ENCODE assay signal across 9 cellular contexts in the genomic region with DNA sequence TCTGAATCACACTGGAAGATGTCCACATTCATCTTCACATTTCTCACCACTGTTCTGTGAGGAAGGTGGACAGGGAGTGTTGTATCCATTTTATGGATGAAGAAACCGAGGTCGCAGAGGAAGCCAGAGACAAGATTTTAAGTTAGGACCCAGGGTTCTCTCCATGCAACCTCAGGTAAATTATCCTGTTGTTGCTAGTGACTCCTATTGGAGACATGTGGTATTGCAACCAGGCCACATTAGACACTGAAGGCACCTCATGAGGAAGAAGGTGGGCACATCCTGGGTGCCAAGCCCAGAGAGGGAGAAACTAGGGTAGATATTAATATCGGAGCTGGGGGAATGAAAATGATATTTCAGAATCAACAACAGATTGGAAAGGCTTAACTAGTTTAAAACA. TPM values are rescaled to one million over a fixed set of nuclear protein-coding genes. Genes with fewer than 3 reads are reported as not detected.
DNase-seq lines count a peak whose midpoint lies in the region; ATAC-seq and TF ChIP-seq lines count a peak whose summit lies in the region.
"Had no signal": no experiment of that assay in that cellular context is flagged by ENCODE, and none has a peak within 500 bp of the region (broad histone marks: within the 10 kb centered on the region; RNA-seq: fewer than 3 reads in every experiment).

No MANE protein-coding gene starts in this region.

- H3K27me3 ChIP-seq in lower lobe of right lung (ENCODE audit: low read depth) = peaks cover 32% of the 10 kb centered on the region
- H3K27me3 ChIP-seq in effector memory CD4-positive, alpha-beta T cell (replicated peaks; ENCODE audit: control insufficient read depth, insufficient read depth, low read length, poor library complexity, severe bottlenecking) = peaks cover 11% of the 10 kb centered on the region

- no peak for ATAC-seq in lower lobe of right lung
- no peak for ATAC-seq in mucosa of descending colon
- no peak for ATAC-seq in HG02759 (IDR thresholded peaks at IDR 0.05; ENCODE audit: unreplicated experiment)
- ATAC-seq in sciatic nerve = no peak

- peaks cover 4% of the 10 kb centered on the region for H3K4me1 ChIP-seq in lower lobe of right lung
- peaks cover 4% of the 10 kb centered on the region for H3K4me1 ChIP-seq in mucosa of descending colon (ENCODE audit: low read depth)
- H3K4me1 ChIP-seq in effector memory CD4-positive, alpha-beta T cell (ENCODE audit: control insufficient read depth, insufficient read depth, low read length, poor library complexity, severe bottlenecking) = no peaks in the 10 kb centered on the region

- no peak overlapping the region for H3K27ac ChIP-seq in lower lobe of right lung
- H3K27ac ChIP-seq in effector memory CD4-positive, alpha-beta T cell (ENCODE audit: insufficient read depth, low read length, poor library complexity, severe bottlenecking) = no peak overlapping the region

- in situ Hi-C loops in GM13976 (cut with MboI; ENCODE audit: low sequenced_read_pairs, unreplicated experiment) = no loop called here

- no peak for DNase-seq in AG10803 (ENCODE audit: low read depth)
- no peak for DNase-seq in GM13976 (ENCODE audit: low spot score)
- DNase-seq in lower lobe of right lung = peak; percentile 4
- DNase-seq in mucosa of descending colon = no peak
- DNase-seq in sciatic nerve (ENCODE audit: low spot score) = no peak
- DNase-seq in effector memory CD4-positive, alpha-beta T cell = no peak
- DNase-seq: NCI-H2081 treated with DMSO at 0.1 percent for 48 hours had no signal

- H3K36me3 ChIP-seq in lower lobe of right lung (no peaks in the 10 kb centered on the region), mucosa of descending colon (ENCODE audit: low read depth) (no peaks in the 10 kb centered on the region)
- H3K36me3 ChIP-seq in effector memory CD4-positive, alpha-beta T cell (ENCODE audit: control insufficient read depth, insufficient read depth, low read length) = no peaks in the 10 kb centered on the region

- no peak overlapping the region for H3K4me3 ChIP-seq in AG10803 (ENCODE audit: low read length)
- H3K4me3 ChIP-seq in WI38 (ENCODE audit: low read depth, low read length) = no peak overlapping the region
- no peak overlapping the region for H3K4me3 ChIP-seq in lower lobe of right lung
- no peak overlapping the region for H3K4me3 ChIP-seq in mucosa of descending colon
- no peak overlapping the region for H3K4me3 ChIP-seq in effector memory CD4-positive, alpha-beta T cell (ENCODE audit: insufficient read depth, low read depth, low read length, poor library complexity, severe bottlenecking)

- peak; percentile 52 for TF ChIP-seq CTCF in AG10803 (conservative IDR thresholded peaks at IDR 0.05; ENCODE audit: low read length)
- TF ChIP-seq CTCF in GM13976 (IDR thresholded peaks at IDR 0.05; ENCODE audit: borderline replicate concordance, control extremely low read depth, extremely low read depth, insufficient read depth, missing control alignments) = peak; percentile 13
- peak; percentile 78 for TF ChIP-seq CTCF in WI38 (IDR thresholded peaks at IDR 0.05; ENCODE audit: low read depth, low read length)
- TF ChIP-seq CTCF in lower lobe of right lung (IDR thresholded peaks at IDR 0.05) = peak; percentile 42
- no peak for TF ChIP-seq CTCF in mucosa of descending colon (IDR thresholded peaks at IDR 0.05)

- intact Hi-C loops in lower lobe of right lung (cut with DNase I) = no loop called here
- intact Hi-C loops in mucosa of descending colon (cut with DNase I, micrococcal nuclease) = no loop called here
- intact Hi-C loops in sciatic nerve (cut with DNase I) = no loop called here

- peaks cover 14% of the 10 kb centered on the region for H3K9me3 ChIP-seq in lower lobe of right lung
- peaks cover 9% of the 10 kb centered on the region for H3K9me3 ChIP-seq in mucosa of descending colon
- no peaks in the 10 kb centered on the region for H3K9me3 ChIP-seq in effector memory CD4-positive, alpha-beta T cell (ENCODE audit: control insufficient read depth, low read length)

RNA-seq across cellular contexts. Expression of gene WNT9B, which starts 8.5 kb away (rescaled TPM):
- total RNA-seq in lower lobe of right lung (0.80 TPM), mucosa of descending colon (under 1 TPM in 1 of 3 donors, not detected in 2; 0.22 TPM), sciatic nerve (not detected)

RNA-seq across cellular contexts. Expression of gene WNT3, which starts 24.3 kb away (rescaled TPM):
- total RNA-seq in lower lobe of right lung = 2.2 TPM
- 1 to 10 TPM in 1 of 3 donors, under 1 TPM in 2; 0.29 to 1.1 (median 0.41) TPM for total RNA-seq in mucosa of descending colon
- 0.98 TPM for total RNA-seq in sciatic nerve
